In the genomic region with DNA sequence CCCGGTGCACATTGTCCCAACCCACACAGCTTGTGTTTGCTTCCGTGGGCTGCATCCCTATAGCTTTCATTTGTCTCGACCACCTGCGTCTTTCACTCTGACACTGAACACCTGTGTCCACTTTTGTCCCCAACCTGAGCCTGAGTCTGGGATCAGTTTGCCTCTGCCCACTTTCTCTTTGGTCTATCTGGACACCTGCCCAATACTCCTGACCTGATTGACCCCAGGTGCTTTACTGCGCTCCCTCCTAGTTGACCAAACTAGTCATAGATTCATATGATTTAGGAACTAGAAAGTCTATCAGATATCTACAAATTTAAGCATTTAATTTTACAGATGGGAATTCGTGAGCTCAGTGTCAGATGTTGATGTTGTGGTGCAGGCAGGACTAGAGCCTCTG, we compare ENCODE assay signal across 16 cellular contexts.
DNase-seq lines count a peak whose midpoint lies in the region; ATAC-seq and TF ChIP-seq lines count a peak whose summit lies in the region.
"Had no signal": no experiment of that assay in that cellular context is flagged by ENCODE, and none has a peak within 500 bp of the region (broad histone marks: within the 10 kb centered on the region; RNA-seq: fewer than 3 reads in every experiment).

No MANE protein-coding gene starts in this region.

- no peak overlapping the region for H3K27ac ChIP-seq in WERI-Rb-1
- H3K27ac ChIP-seq: A549, C4-2B, HL-60 had no signal

- H3K36me3 ChIP-seq in WERI-Rb-1 = peaks cover 6% of the 10 kb centered on the region; the same call in 1 of the 2 replicates
- H3K36me3 ChIP-seq: BE2C, HAP-1 had no signal

- TF ChIP-seq CTCF in WERI-Rb-1 (IDR thresholded peaks at IDR 0.05; ENCODE audit: low read depth, low read length) = no peak

- no peak overlapping the region for H3K4me3 ChIP-seq in WERI-Rb-1 (ENCODE audit: low read depth, low read length)
- H3K4me3 ChIP-seq: A549, HAP-1 had no signal

- ATAC-seq in left lobe of liver (peak; percentile 35), HG03280 (IDR thresholded peaks at IDR 0.05; ENCODE audit: unreplicated experiment) (no peak)
- ATAC-seq: A549 had no signal

- no peaks in the 10 kb centered on the region for H3K27me3 ChIP-seq in WERI-Rb-1 (ENCODE audit: insufficient read depth, low read depth, severe bottlenecking)
- H3K27me3 ChIP-seq: BE2C had no signal

- DNase-seq in NCI-H748 (lab: John Stamatoyannopoulos, UW; ENCODE audit: unreplicated experiment) (peak; percentile 16), NCI-H748 treated with DMSO at 0.1 percent for 48 hours (lab: John Stamatoyannopoulos, UW) (no peak), COR-L47 (lab: John Stamatoyannopoulos, UW) (peak; percentile 10), NCI-H69 (lab: John Stamatoyannopoulos, UW) (peak; percentile 95), left lobe of liver (ENCODE audit: low spot score) (no peak), WERI-Rb-1 (no peak), amniotic stem cell (lab: John Stamatoyannopoulos, UW) (no peak)
- DNase-seq: BE2C; Caco-2; CD4-positive, alpha-beta memory T cell; DMS53 had no signal

- H3K9me3 ChIP-seq in WERI-Rb-1 (ENCODE audit: severe bottlenecking) = peaks cover 2% of the 10 kb centered on the region
- H3K9me3 ChIP-seq: A549, BE2C, Caco-2, HAP-1 had no signal

Comparison
In these comparisons a context has a peak if more than half of its experiments do, and no peak if none do; other contexts are left out.
1. DNase-seq: peak in NCI-H748 (single experiment), COR-L47 (single experiment) and NCI-H69 (single experiment); none in NCI-H748 treated with DMSO at 0.1 percent for 48 hours (single experiment), left lobe of liver (single experiment), WERI-Rb-1 (single experiment) and amniotic stem cell (single experiment).